ENCODE assay signal across 1 cellular context in the genomic region with DNA sequence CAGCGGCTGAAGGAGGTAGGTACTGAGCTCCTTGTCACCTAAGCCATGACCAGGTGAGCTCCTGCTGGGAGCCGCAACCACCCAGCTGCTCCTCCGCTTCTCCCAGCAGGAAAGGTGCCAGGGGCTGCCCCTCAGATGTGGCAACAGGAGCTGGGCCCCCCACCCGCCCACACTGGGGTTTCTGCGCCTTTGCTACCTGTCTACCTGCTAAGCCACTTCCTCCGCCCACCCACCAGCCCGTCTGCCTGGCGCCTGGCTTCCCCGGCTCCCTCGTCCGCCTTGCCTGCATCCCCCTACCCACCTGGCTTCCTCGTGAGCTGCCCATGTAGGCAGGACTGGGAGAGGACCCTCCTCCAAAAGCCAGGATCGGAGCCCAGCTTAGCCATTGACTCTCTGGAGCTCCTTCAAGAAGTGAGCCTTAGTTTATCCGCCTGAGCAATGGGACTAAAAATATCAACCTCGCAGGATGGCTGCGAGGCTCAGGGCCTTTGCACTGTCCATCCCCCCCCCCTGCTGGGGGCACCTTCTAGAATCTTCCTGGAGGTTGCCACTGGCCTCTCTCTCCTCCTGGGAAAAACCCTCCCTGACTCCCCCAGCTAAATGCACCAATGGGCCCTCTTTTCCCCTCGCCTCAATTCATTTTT.
TF ChIP-seq lines count a peak whose summit lies in the region.

No MANE protein-coding gene starts in this region.

TF ChIP-seq in HepG2, 621 proteins besides CTCF, POLR2A, EP300 and RAD21 (continued from another document):
- TF ChIP-seq ZFAT (CRISPR knock-in tag; conservative IDR thresholded peaks at IDR 0.05) (no peak), JUND (CRISPR knock-in tag; IDR thresholded peaks at IDR 0.05) (no peak)
